ENCODE assay signal across 30 cellular contexts in the genomic region with DNA sequence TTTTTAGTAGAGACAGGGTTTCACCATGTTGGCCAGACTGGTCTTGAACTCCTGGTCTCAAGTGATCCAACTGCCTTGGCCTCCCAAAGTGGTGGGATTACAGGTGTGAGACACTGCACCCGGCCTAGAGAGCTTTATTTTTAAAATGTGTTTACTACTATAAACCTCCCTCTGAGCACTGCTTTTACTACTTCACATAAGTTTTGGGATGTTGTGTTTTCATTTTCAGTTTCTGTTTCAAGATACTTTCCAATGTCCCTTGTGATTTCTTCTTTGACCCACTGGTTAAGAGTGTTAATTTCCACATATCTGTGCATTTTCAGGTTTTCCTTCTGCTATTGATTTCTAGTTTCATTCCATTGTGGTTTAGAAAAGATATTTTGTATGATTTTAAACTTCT.
DNase-seq lines count a peak whose midpoint lies in the region; ATAC-seq, FAIRE-seq and TF ChIP-seq lines count a peak whose summit lies in the region.
"Had no signal": no experiment of that assay in that cellular context is flagged by ENCODE, and none has a peak within 500 bp of the region (broad histone marks: within the 10 kb centered on the region; RNA-seq: fewer than 3 reads in every experiment).

No MANE protein-coding gene starts in this region.

- no peak overlapping the region for H3K4me3 ChIP-seq in spleen
- H3K4me3 ChIP-seq: dorsolateral prefrontal cortex, gastrocnemius medialis, sigmoid colon had no signal

- H3K9me3 ChIP-seq in spleen = no peaks in the 10 kb centered on the region
- H3K9me3 ChIP-seq: gastrocnemius medialis, sigmoid colon had no signal

- H3K4me1 ChIP-seq in spleen = peaks cover 0 to 5% (median 0%) of the 10 kb centered on the region in 6 donors
- H3K4me1 ChIP-seq: gastrocnemius medialis, sigmoid colon had no signal

- no peak for TF ChIP-seq POLR2A in spleen (IDR thresholded peaks at IDR 0.05)

- H3K27ac ChIP-seq in spleen = peak overlapping the region in 1 of 8 donors; percentile 44
- H3K27ac ChIP-seq: C4-2B, gastrocnemius medialis, sigmoid colon had no signal

- H3K27me3 ChIP-seq in spleen (replicated peaks in 1 of 7) = no peaks in the 10 kb centered on the region
- H3K27me3 ChIP-seq: gastrocnemius medialis, sigmoid colon had no signal

- no peaks in the 10 kb centered on the region for H3K36me3 ChIP-seq in spleen
- H3K36me3 ChIP-seq: gastrocnemius medialis, sigmoid colon had no signal

- FAIRE-seq in GM19239 (lab: Jason Lieb, UNC) = peak; percentile 72

- 31 to 83% (median 44%) methylated on average over 1 of the region's 1 CpG for WGBS in spleen, 5 donors

- peak overlapping the region; percentile 79 for H3K27ac Mint-ChIP-seq in activated naive CD4-positive, alpha-beta T cell treated with anti-CD3 and anti-CD28 coated beads, Interleukin-2, amount 10 ng/mL, durations not matched to agents 7 days and 5 days
- no peak overlapping the region for H3K27ac Mint-ChIP-seq in activated naive CD4-positive, alpha-beta T cell treated with anti-CD3 and anti-CD28 coated beads, Interleukin-2, amount 50 U/mL, for 72 hours
- peak overlapping the region; percentile 85 for H3K27ac Mint-ChIP-seq in T-helper 1 cell treated with Interleukin-12 subunit alpha and Interleukin-12 subunit beta and Interleukin-4 antibody, amounts not matched to agents 30 μg/mL and 1 μg/mL, for 36 hours
- H3K27ac Mint-ChIP-seq: IgD-negative memory B cell; stimulated activated naive CD8-positive, alpha-beta T cell treated with anti-CD3 and anti-CD28 coated beads, Interleukin-15, Interleukin-2, amounts not matched to agents 100 ng/mL and 50 ng/mL, for 24 hours had no signal

- intact Hi-C loops in spleen (cut with DNase I; ENCODE audit: low total_unique reads) = no loop called here

- H3K4me1 Mint-ChIP-seq in activated naive CD4-positive, alpha-beta T cell treated with anti-CD3 and anti-CD28 coated beads, Interleukin-2, amount 10 ng/mL, durations not matched to agents 7 days and 5 days = peaks cover 28% of the 10 kb centered on the region
- peaks cover 27% of the 10 kb centered on the region for H3K4me1 Mint-ChIP-seq in T-helper 1 cell treated with Interleukin-12 subunit alpha and Interleukin-12 subunit beta and Interleukin-4 antibody, amounts not matched to agents 30 μg/mL and 1 μg/mL, for 36 hours (ENCODE audit: low read depth)

- no peak for ATAC-seq in activated naive CD4-positive, alpha-beta T cell treated with anti-CD3 and anti-CD28 coated beads, Interleukin-2, amount 50 U/mL, for 72 hours
- ATAC-seq: gastrocnemius medialis, left colon, PC-3, Right ventricle myocardium inferior, SK-N-SH treated with all-trans-retinoic acid at 6 μM for 48 hours had no signal

- CTCF ChIA-PET in activated naive CD4-positive, alpha-beta T cell treated with anti-CD3 and anti-CD28 coated beads, Interleukin-2, amount 10 ng/mL, durations not matched to agents 7 days and 5 days (lab: Charles Lee) = interaction anchor here (0.7 to 1.1 kb wide), 3 partner anchors 71 to 120 kb away, joined by 3 read pairs; no protein-coding TSS in a partner anchor

- no peaks in the 10 kb centered on the region for H3K36me3 Mint-ChIP-seq in activated naive CD4-positive, alpha-beta T cell treated with anti-CD3 and anti-CD28 coated beads, Interleukin-2, amount 10 ng/mL, durations not matched to agents 7 days and 5 days
- H3K36me3 Mint-ChIP-seq in activated naive CD4-positive, alpha-beta T cell treated with anti-CD3 and anti-CD28 coated beads, Interleukin-2, amount 50 U/mL, for 72 hours = peaks cover 5 to 6% of the 10 kb centered on the region in 2 donors
- H3K36me3 Mint-ChIP-seq in T-helper 1 cell treated with Interleukin-12 subunit alpha and Interleukin-12 subunit beta and Interleukin-4 antibody, amounts not matched to agents 30 μg/mL and 1 μg/mL, for 36 hours (ENCODE audit: low read depth) = peaks cover 8% of the 10 kb centered on the region
- H3K36me3 Mint-ChIP-seq: IgD-negative memory B cell had no signal

- H3K9me3 Mint-ChIP-seq in activated naive CD4-positive, alpha-beta T cell treated with anti-CD3 and anti-CD28 coated beads, Interleukin-2, amount 10 ng/mL, durations not matched to agents 7 days and 5 days = no peaks in the 10 kb centered on the region
- H3K9me3 Mint-ChIP-seq in activated naive CD4-positive, alpha-beta T cell treated with anti-CD3 and anti-CD28 coated beads, Interleukin-2, amount 50 U/mL, for 72 hours = peaks cover 3 to 9% of the 10 kb centered on the region in 2 donors
- H3K9me3 Mint-ChIP-seq in T-helper 1 cell treated with Interleukin-12 subunit alpha and Interleukin-12 subunit beta and Interleukin-4 antibody, amounts not matched to agents 30 μg/mL and 1 μg/mL, for 36 hours = peaks cover 10% of the 10 kb centered on the region

- TF ChIP-seq CTCF in spleen (IDR thresholded peaks at IDR 0.05 in 8 of 11, conservative IDR thresholded peaks at IDR 0.05 in 3 of 11) = no peak

- H3K4me3 Mint-ChIP-seq in activated naive CD4-positive, alpha-beta T cell treated with anti-CD3 and anti-CD28 coated beads, Interleukin-2, amount 10 ng/mL, durations not matched to agents 7 days and 5 days = no peak overlapping the region
- H3K4me3 Mint-ChIP-seq in T-helper 1 cell treated with Interleukin-12 subunit alpha and Interleukin-12 subunit beta and Interleukin-4 antibody, amounts not matched to agents 30 μg/mL and 1 μg/mL, for 36 hours = peak overlapping the region; percentile 60
- H3K4me3 Mint-ChIP-seq: neural crest cell; stimulated activated naive CD8-positive, alpha-beta T cell treated with anti-CD3 and anti-CD28 coated beads, Interleukin-15, Interleukin-2, amounts not matched to agents 100 ng/mL and 50 ng/mL, for 24 hours had no signal

- H3K27me3 Mint-ChIP-seq in activated naive CD4-positive, alpha-beta T cell treated with anti-CD3 and anti-CD28 coated beads, Interleukin-2, amount 10 ng/mL, durations not matched to agents 7 days and 5 days = no peaks in the 10 kb centered on the region
- no peaks in the 10 kb centered on the region for H3K27me3 Mint-ChIP-seq in T-helper 1 cell treated with Interleukin-12 subunit alpha and Interleukin-12 subunit beta and Interleukin-4 antibody, amounts not matched to agents 30 μg/mL and 1 μg/mL, for 36 hours (ENCODE audit: low read depth)

- DNase-seq in activated naive CD4-positive, alpha-beta T cell treated with anti-CD3 and anti-CD28 coated beads, Interleukin-2, amount 10 ng/mL, durations not matched to agents 7 days and 5 days = no peak
- no peak for DNase-seq in activated naive CD4-positive, alpha-beta T cell treated with anti-CD3 and anti-CD28 coated beads, Interleukin-2, amount 50 U/mL, for 72 hours (ENCODE audit: low spot score in 2 of 2)
- DNase-seq in GM19239 (ENCODE audit: insufficient read length, low spot score) (no peak), spleen (peak; percentile 13), AG08395 (ENCODE audit: low spot score) (no peak), glomerular visceral epithelial cell (ENCODE audit: extremely low spot score) (no peak)
- DNase-seq: activated CD4-positive, alpha-beta T cell treated with anti-CD3 and anti-CD28 coated beads, Interleukin-2, amount 50 U/mL, for 1 hour; activated effector memory CD4-positive, alpha-beta T cell treated with anti-CD3 and anti-CD28 coated beads, Interleukin-2, amount 50 U/mL, for 16 hours; Calu3; DMS79 treated with DMSO at 0.1 percent for 48 hours; dorsolateral prefrontal cortex; gastrocnemius medialis; GF-D8; HCEC 1CT; hippocampal formation; mammary epithelial cell; NCI-H1436 treated with DMSO at 0.1 percent for 48 hours; NCI-H2107; NCI-H774; PC-3; sigmoid colon; stimulated activated CD4-positive, alpha-beta T cell treated with anti-CD3 and anti-CD28 coated beads, Interleukin-15, amount 100 ng/mL, for 24 hours had no signal

Comparison
In these comparisons a context has a peak if more than half of its experiments do, and no peak if none do; other contexts are left out.
1. H3K27ac Mint-ChIP-seq: peak in activated naive CD4-positive, alpha-beta T cell treated with anti-CD3 and anti-CD28 coated beads, Interleukin-2, amount 10 ng/mL, durations not matched to agents 7 days and 5 days (single experiment) and T-helper 1 cell treated with Interleukin-12 subunit alpha and Interleukin-12 subunit beta and Interleukin-4 antibody, amounts not matched to agents 30 μg/mL and 1 μg/mL, for 36 hours (single experiment); none in activated naive CD4-positive, alpha-beta T cell treated with anti-CD3 and anti-CD28 coated beads, Interleukin-2, amount 50 U/mL, for 72 hours (0 of 2).